ENCODE assay signal across 10 cellular contexts in the genomic region with DNA sequence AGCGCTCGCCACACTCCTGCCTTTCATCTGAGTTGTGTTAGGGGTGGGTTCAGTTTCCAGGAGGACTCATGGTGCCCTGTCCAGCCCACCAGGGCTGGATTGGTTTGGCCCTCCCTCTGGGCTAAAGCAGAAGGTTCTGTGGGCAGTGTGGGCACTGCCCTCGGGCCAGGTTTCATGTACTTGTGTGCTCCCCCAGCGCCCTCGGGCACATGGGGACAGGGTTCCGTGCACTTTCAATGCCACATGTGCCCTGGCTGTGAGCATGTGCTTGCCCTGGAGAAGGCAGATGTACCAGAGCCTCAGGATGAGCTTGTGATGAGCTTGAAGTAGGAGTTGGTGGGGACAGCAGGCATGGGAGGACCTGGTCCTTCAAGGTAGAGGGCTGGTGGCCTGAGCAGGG. TPM values are rescaled to one million over a fixed set of nuclear protein-coding genes. Genes with fewer than 3 reads are reported as not detected.
"Had no signal": no experiment of that assay in that cellular context is flagged by ENCODE, and none has a peak within 500 bp of the region (broad histone marks: within the 10 kb centered on the region; RNA-seq: fewer than 3 reads in every experiment).

No MANE protein-coding gene starts in this region.

- H3K27ac ChIP-seq: GM23248 had no signal

- H3K9ac ChIP-seq: GM23248 had no signal

- H3K36me3 ChIP-seq: HAP-1 had no signal

- DNase-seq: GM23248, GOT3, H7, HFFc6, KBM-7 had no signal

- H3K9me3 ChIP-seq: HAP-1 had no signal

- H3K4me1 ChIP-seq: HAP-1 had no signal

- H2AFZ ChIP-seq: GM23248 had no signal

- FAIRE-seq: HTR-8/SVneo had no signal

- ATAC-seq: HCT116 had no signal

- H3K4me3 ChIP-seq: GM23248, HAP-1 had no signal

RNA-seq across cellular contexts. Expression of a gene that starts 35.6 kb away (rescaled TPM):
- total RNA-seq: GM23248, H7, HFFc6, HT-29 had no signal
- polyA plus RNA-seq: GM23248, IgD-negative memory B cell had no signal
